Comparison of ENCODE assay signal across 10 cellular contexts in the genomic region with DNA sequence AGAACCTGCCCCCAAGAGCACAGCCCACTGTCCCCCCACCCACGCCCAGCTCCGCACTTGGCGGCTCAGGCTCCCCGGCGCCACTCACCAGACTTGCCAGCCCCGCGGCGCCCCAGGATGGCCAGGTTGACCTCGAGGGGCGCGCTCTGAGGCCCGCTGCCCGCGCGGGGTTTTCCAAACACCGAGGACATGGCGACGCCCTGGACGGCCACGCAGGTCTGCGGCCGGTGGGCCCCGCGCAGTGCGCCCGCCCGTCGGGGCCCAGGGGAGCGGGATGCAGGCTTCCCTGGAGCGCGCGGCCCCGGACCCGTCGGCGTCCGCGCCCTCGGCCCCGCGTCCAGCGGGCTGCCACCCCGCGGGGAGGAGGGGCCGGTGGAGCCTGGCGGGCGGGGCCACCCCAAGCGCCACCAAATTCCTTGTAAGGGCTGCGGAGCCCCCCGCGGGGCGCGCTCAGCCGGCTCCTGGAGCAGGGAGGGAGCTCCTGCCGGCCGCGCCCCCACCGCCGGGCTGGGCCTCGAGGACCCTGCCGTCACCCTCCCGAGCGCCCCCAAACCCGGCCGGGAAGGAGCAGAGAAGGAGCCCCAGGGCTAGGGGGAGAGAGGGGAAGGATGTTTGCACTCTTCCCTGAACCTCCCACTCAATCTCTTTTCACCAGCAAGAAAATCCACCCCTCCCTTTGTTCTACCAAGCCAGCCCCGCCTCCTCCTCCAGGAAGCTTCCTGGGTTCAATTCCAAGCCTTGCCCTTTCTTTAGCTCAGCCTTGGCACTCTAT. TPM values are rescaled to one million over a fixed set of nuclear protein-coding genes. Genes with fewer than 3 reads are reported as not detected.
DNase-seq lines count a peak whose midpoint lies in the region; ATAC-seq and TF ChIP-seq lines count a peak whose summit lies in the region.
"Had no signal": no experiment of that assay in that cellular context is flagged by ENCODE, and none has a peak within 500 bp of the region (broad histone marks: within the 10 kb centered on the region; RNA-seq: fewer than 3 reads in every experiment).

RASL12 (minus strand) TSS at position 347 of the 772 bp plus-strand sequence; CDS start at position 191, 156 bp downstream.

- 19% methylated on average over 16 of the region's 66 CpGs; no CpG with 5 or more reads in 1 of the 2 experiments for WGBS in IMR-90 (ENCODE audit: extremely low coverage in 2 of 2, insufficient read length in 1 of 2), 2 experiments
- 8 to 66% (median 11%) methylated on average over 3 to 66 of the region's 66 CpGs for WGBS in adrenal gland, 4 donors

- peak within 1 kb of the TSS; percentile 77; the same call in 1 of the 2 replicates for H3K27ac ChIP-seq in IMR-90 (ENCODE audit: insufficient read depth, low read length)
- peak within 1 kb of the TSS; percentile 11 for H3K27ac ChIP-seq in duodenal mucosa (ENCODE audit: low read depth, low read length)
- H3K27ac ChIP-seq in lower lobe of right lung, result peak within 1 kb of the TSS; percentile 85
- H3K27ac ChIP-seq in stomach smooth muscle (ENCODE audit: low read length), result peak within 1 kb of the TSS; percentile 82
- peak within 1 kb of the TSS in 2 of 5 donors; percentile 49 to 64 for H3K27ac ChIP-seq in adrenal gland

- POLR2A ChIA-PET in IMR-90 (lab: Charles Lee; ENCODE audit: unreplicated experiment), result no interaction called here

- H3K23ac ChIP-seq in IMR-90 (ENCODE audit: low read depth, low read length), result peak within 1 kb of the TSS; percentile 68; the same call in 1 of the 2 replicates

- DNase-seq in IMR-90 (no peak), lower lobe of right lung (peak; percentile 47), adrenal gland (no peak), cerebellum (ENCODE audit: low spot score) (no peak)
- DNase-seq in activated CD4-positive, CD25-positive, alpha-beta regulatory T cell treated with anti-CD3 and anti-CD28 coated beads, Interleukin-2, amount 50 U/mL, for 72 hours, result no peak
- DNase-seq: activated CD4-positive, CD25-positive, alpha-beta regulatory T cell; NCI-H1436 had no signal

- TF ChIP-seq CTCF in IMR-90 (conservative IDR thresholded peaks at IDR 0.05; ENCODE audit: low read depth, low read length), result no peak
- no peak for TF ChIP-seq CTCF in lower lobe of right lung (IDR thresholded peaks at IDR 0.05)
- no peak for TF ChIP-seq CTCF in adrenal gland (IDR thresholded peaks at IDR 0.05)

- H4K20me1 ChIP-seq in IMR-90 (ENCODE audit: insufficient read depth, low read length), result peaks cover 9% of the 10 kb centered on the region

- H3K18ac ChIP-seq in IMR-90 (ENCODE audit: low read depth, low read length), result peak within 1 kb of the TSS; percentile 78

- peak within 1 kb of the TSS; percentile 58 for H2AFZ ChIP-seq in IMR-90 (replicated peaks; ENCODE audit: low read length, poor library complexity)

- H3K9ac ChIP-seq in IMR-90 (ENCODE audit: low read depth, low read length), result no peak within 1 kb of the TSS; the same call in 1 of the 2 replicates
- H3K9ac ChIP-seq in duodenal mucosa (ENCODE audit: low read depth in 1 of 2, low read length in 2 of 2), result peak within 1 kb of the TSS; percentile 25 to 31
- H3K9ac ChIP-seq in stomach smooth muscle (ENCODE audit: low read length in 2 of 2), result peak within 1 kb of the TSS; percentile 58 to 74

- H2AK5ac ChIP-seq in IMR-90 (ENCODE audit: low read depth, low read length), result peak within 1 kb of the TSS; percentile 78

- H3K9me3 ChIP-seq in IMR-90 (ENCODE audit: control insufficient read depth, insufficient read depth, low read length), result no peaks in the 10 kb centered on the region
- H3K9me3 ChIP-seq in duodenal mucosa (ENCODE audit: control insufficient read depth in 1 of 2, low read length in 2 of 2), result no peaks in the 10 kb centered on the region
- no peaks in the 10 kb centered on the region for H3K9me3 ChIP-seq in lower lobe of right lung
- H3K9me3 ChIP-seq in stomach smooth muscle (ENCODE audit: control insufficient read depth in 2 of 2, low read length in 2 of 2), result no peaks in the 10 kb centered on the region
- no peaks in the 10 kb centered on the region for H3K9me3 ChIP-seq in adrenal gland (replicated peaks in 1 of 3)

- H2BK20ac ChIP-seq in IMR-90 (ENCODE audit: low read depth, low read length), result peak within 1 kb of the TSS; percentile 81

- H2AK9ac ChIP-seq in IMR-90 (replicated peaks; ENCODE audit: low read depth, low read length, poor library complexity), result peak within 1 kb of the TSS; percentile 60

- H3K14ac ChIP-seq in IMR-90 (replicated peaks; ENCODE audit: low read depth, low read length), result peak within 1 kb of the TSS; percentile 61

- H3K4me1 ChIP-seq in IMR-90 (ENCODE audit: control insufficient read depth, insufficient read depth, low read length) (peaks cover 42% of the 10 kb centered on the region), duodenal mucosa (ENCODE audit: control insufficient read depth in 1 of 2, insufficient read depth in 2 of 2, low read length in 2 of 2) (peaks cover 7 to 17% of the 10 kb centered on the region in 2 donors), lower lobe of right lung (peaks cover 26% of the 10 kb centered on the region), stomach smooth muscle (ENCODE audit: control insufficient read depth, insufficient read depth, low read length) (peaks cover 62% of the 10 kb centered on the region), adrenal gland (replicated peaks in 1 of 2) (peaks cover 0 to 14% of the 10 kb centered on the region in 2 donors)

- CTCF ChIA-PET in IMR-90 (lab: Yijun Ruan, JAX), result interaction anchor here (2.2 kb wide), 1 partner anchor 13 kb away, joined by 8 read pairs; no protein-coding TSS in a partner anchor

- H2BK5ac ChIP-seq in IMR-90 (ENCODE audit: low read depth, low read length, poor library complexity, severe bottlenecking), result peak within 1 kb of the TSS; percentile 58

- H4K5ac ChIP-seq in IMR-90 (ENCODE audit: low read depth, low read length), result peak within 1 kb of the TSS; percentile 62

- dilution Hi-C loops in IMR-90 (cut with HindIII; ENCODE audit: low sequenced_read_pairs, unreplicated experiment), result no loop called here

- in situ Hi-C loops in IMR-90 (cut with MboI; ENCODE audit: low sequenced_read_pairs), result no loop called here

- BruUV-seq in IMR-90 (replicated peaks; lab: Mats Ljungman, UMichigan), result no TSS peak

- H4K91ac ChIP-seq in IMR-90 (ENCODE audit: insufficient read depth, low read depth, low read length), result peak within 1 kb of the TSS; percentile 68

- H3K4me2 ChIP-seq in IMR-90 (ENCODE audit: low read depth, low read length), result peak within 1 kb of the TSS; percentile 42

- peak within 1 kb of the TSS in 1 of 2 experiments; percentile 20; a peak in 2 of 4 replicates for H4K8ac ChIP-seq in IMR-90 (ENCODE audit: low read depth in 2 of 2, low read length in 2 of 2)

- H3K36me3 ChIP-seq in IMR-90 (ENCODE audit: control insufficient read depth, insufficient read depth, low read length) (no peaks in the 10 kb centered on the region), duodenal mucosa (ENCODE audit: control insufficient read depth in 1 of 2, insufficient read depth in 2 of 2, low read length in 2 of 2) (no peaks in the 10 kb centered on the region), lower lobe of right lung (no peaks in the 10 kb centered on the region), stomach smooth muscle (ENCODE audit: control insufficient read depth in 2 of 2, insufficient read depth in 2 of 2, low read length in 2 of 2) (no peaks in the 10 kb centered on the region), adrenal gland (replicated peaks in 1 of 2) (no peaks in the 10 kb centered on the region)

- no peak within 1 kb of the TSS for H3K56ac ChIP-seq in IMR-90 (ENCODE audit: extremely low read depth, insufficient read depth, low read length)

- TF ChIP-seq POLR2A in IMR-90 (IDR thresholded peaks at IDR 0.05; ENCODE audit: low read depth, low read length) (no peak), adrenal gland (IDR thresholded peaks at IDR 0.05) (no peak)

- TF ChIP-seq RAD21 in IMR-90 (IDR thresholded peaks at IDR 0.05; ENCODE audit: low read length), result no peak

- H2BK120ac ChIP-seq in IMR-90 (ENCODE audit: low read depth, low read length), result peak within 1 kb of the TSS; percentile 92

- H3K9me1 ChIP-seq in IMR-90 (ENCODE audit: insufficient read depth, low read length), result peaks cover 37% of the 10 kb centered on the region

- H3K79me1 ChIP-seq in IMR-90 (ENCODE audit: low read depth in 1 of 2, low read length in 2 of 2), result no peaks in the 10 kb centered on the region

- ATAC-seq in IMR-90 (ENCODE audit: low read depth) (no peak), lower lobe of right lung (peak; percentile 40 to 45), GM18858 (IDR thresholded peaks at IDR 0.05; ENCODE audit: unreplicated experiment) (no peak)

- H3K4me3 ChIP-seq in IMR-90 (ENCODE audit: insufficient read depth, low read depth, low read length), result no peak within 1 kb of the TSS; the same call in 1 of the 2 replicates
- H3K4me3 ChIP-seq in duodenal mucosa (ENCODE audit: low read depth in 1 of 2, low read length in 2 of 2), result peak within 1 kb of the TSS; percentile 53 to 54
- H3K4me3 ChIP-seq in lower lobe of right lung, result peak within 1 kb of the TSS; percentile 52
- H3K4me3 ChIP-seq in stomach smooth muscle (ENCODE audit: low read length in 2 of 2), result peak within 1 kb of the TSS; percentile 54 to 76
- peak within 1 kb of the TSS in 1 of 4 donors; percentile 56 for H3K4me3 ChIP-seq in adrenal gland

- intact Hi-C loops in IMR-90 (cut with micrococcal nuclease), result no loop called here
- intact Hi-C loops in lower lobe of right lung (cut with DNase I), result no loop called here
- intact Hi-C loops in adrenal gland (cut with DNase I), result no loop called here

- H3K4ac ChIP-seq in IMR-90 (ENCODE audit: low read depth, low read length), result peak within 1 kb of the TSS; percentile 74

- H2BK15ac ChIP-seq in IMR-90 (ENCODE audit: low read depth, low read length), result peak within 1 kb of the TSS; percentile 5; the same call in 1 of the 3 replicates

- H3K27me3 ChIP-seq in IMR-90 (ENCODE audit: control insufficient read depth, insufficient read depth, low read length) (peaks cover 17% of the 10 kb centered on the region), duodenal mucosa (ENCODE audit: control insufficient read depth in 1 of 2, insufficient read depth in 2 of 2, low read length in 2 of 2) (peaks cover 11 to 19% of the 10 kb centered on the region in 2 donors), lower lobe of right lung (ENCODE audit: low read depth) (peaks cover 23% of the 10 kb centered on the region), stomach smooth muscle (ENCODE audit: control insufficient read depth in 1 of 2, insufficient read depth in 2 of 2, low read length in 2 of 2) (peaks cover 2 to 5% of the 10 kb centered on the region in 2 donors), adrenal gland (peaks cover 25% of the 10 kb centered on the region)

RNA-seq across cellular contexts. Expression of gene RASL12, which starts in this region (rescaled TPM):
- under 0.01 and 0.18 TPM in 2 replicates for total RNA-seq in IMR-90 (2012; rRNA removed)
- polyA plus RNA-seq in IMR-90 (2012; rRNA removed), result 0.19 and 0.22 TPM in 2 replicates
- polyA plus RNA-seq in IMR-90 (2012; cell fraction: cytosol; rRNA removed), result 0.27 and 0.75 TPM in 2 replicates
- polyA plus RNA-seq in IMR-90 (2012; cell fraction: nucleus; rRNA removed; ENCODE audit: low replicate concordance), result 0.26 and 0.50 TPM in 2 replicates
- total RNA-seq in lower lobe of right lung, result 21.5 TPM
- total RNA-seq in adrenal gland, result 1 to 10 TPM; 1.3 to 9.2 (median 3.3) TPM
- polyA plus RNA-seq in adrenal gland, result 1 to 10 TPM; 1.4 to 7.0 (median 4.3) TPM
- total RNA-seq in cerebellum, result 5.5 TPM

Comparison
In these comparisons a context has a peak if more than half of its experiments do, and no peak if none do; other contexts are left out.
1. ATAC-seq: peak in lower lobe of right lung (2 of 2); none in IMR-90 (single experiment) and GM18858 (single experiment).